Comparison of ENCODE assay signal across 20 cellular contexts in the genomic region with DNA sequence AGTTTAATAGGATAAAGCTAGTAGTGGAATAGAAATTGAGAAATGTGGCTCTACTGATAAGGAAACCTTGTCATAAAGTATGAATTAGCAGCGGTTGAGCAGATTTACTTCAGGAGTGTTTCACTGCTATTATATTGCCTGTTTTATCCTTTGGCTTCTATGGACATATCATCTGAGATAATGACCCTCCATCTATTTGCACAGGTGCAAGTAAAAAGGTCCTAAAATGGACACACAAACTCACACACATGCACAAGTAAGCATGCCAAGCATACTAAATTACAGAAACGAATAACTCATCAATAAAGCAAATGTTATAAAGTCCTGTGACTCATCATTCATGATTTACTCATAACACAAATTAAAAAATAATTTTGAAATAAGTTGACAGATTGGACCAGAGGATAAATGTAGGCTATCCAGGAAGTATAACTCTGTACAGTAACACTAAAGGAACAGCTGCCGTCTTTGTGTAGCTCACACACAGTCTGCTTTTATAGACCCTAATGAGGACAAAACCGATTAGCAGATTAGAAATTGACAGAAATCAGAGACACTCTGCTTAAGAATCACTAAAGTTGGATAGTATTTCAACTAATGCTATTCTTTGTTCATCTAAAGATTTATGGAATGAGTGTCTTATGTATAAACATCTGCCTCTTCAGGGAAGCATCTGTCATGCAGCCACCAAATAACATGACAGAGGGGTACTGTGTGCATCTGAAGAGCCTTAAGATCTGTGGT.
DNase-seq lines count a peak whose midpoint lies in the region; ATAC-seq and TF ChIP-seq lines count a peak whose summit lies in the region.
"Had no signal": no experiment of that assay in that cellular context is flagged by ENCODE, and none has a peak within 500 bp of the region (broad histone marks: within the 10 kb centered on the region; RNA-seq: fewer than 3 reads in every experiment).

No MANE protein-coding gene starts in this region.

- no peaks in the 10 kb centered on the region for H4K20me1 ChIP-seq in PC-3 (ENCODE audit: low read length)

- H3K9ac ChIP-seq in PC-3 (ENCODE audit: low read length): no peak overlapping the region

- H3K4me3 Mint-ChIP-seq in Calu3 (ENCODE audit: low read depth, unreplicated experiment): no peak overlapping the region
- H3K4me3 Mint-ChIP-seq in CD4-positive, alpha-beta memory T cell: no peak overlapping the region
- H3K4me3 Mint-ChIP-seq: activated CD4-positive, alpha-beta memory T cell treated with anti-CD3 and anti-CD28 coated beads, Interleukin-2, amount 10 ng/mL, durations not matched to agents 7 days and 5 days; activated naive CD8-positive, alpha-beta T cell treated with anti-CD3 and anti-CD28 coated beads, Interleukin-2, amount 10 ng/mL, durations not matched to agents 7 days and 5 days; CD8-positive, alpha-beta T cell; neural crest cell; stimulated activated naive CD8-positive, alpha-beta T cell treated with anti-CD3 and anti-CD28 coated beads, Interleukin-15, amount 100 ng/mL, for 72 hours had no signal

- POLR2A ChIA-PET in PC-3 (lab: Charles Lee; ENCODE audit: unreplicated experiment): interaction anchor here (0.6 kb wide), 1 partner anchor 16 kb away, joined by 4 read pairs; no protein-coding TSS in a partner anchor
- POLR2A ChIA-PET in CD4-positive, alpha-beta memory T cell (lab: Charles Lee; ENCODE audit: partially characterized antibody): no interaction called here

- no peak overlapping the region for H3K4me3 ChIP-seq in PC-3 (ENCODE audit: low read length)
- no peak overlapping the region for H3K4me3 ChIP-seq in CD4-positive, alpha-beta memory T cell (ENCODE audit: low read length in 2 of 2)
- H3K4me3 ChIP-seq: cardiac muscle cell, heart right ventricle, vagina had no signal

- no peaks in the 10 kb centered on the region for H3K9me3 ChIP-seq in PC-3 (ENCODE audit: low read length)
- peaks cover 0 to 3% of the 10 kb centered on the region in 2 donors for H3K9me3 ChIP-seq in CD4-positive, alpha-beta memory T cell (ENCODE audit: control insufficient read depth in 1 of 2, low read length in 2 of 2)
- H3K9me3 ChIP-seq: heart right ventricle, vagina had no signal

- H3K4me1 ChIP-seq in PC-3 (ENCODE audit: insufficient read depth, low read length): peaks cover 12% of the 10 kb centered on the region
- no peaks in the 10 kb centered on the region for H3K4me1 ChIP-seq in CD4-positive, alpha-beta memory T cell (ENCODE audit: insufficient read depth, low read length)
- H3K4me1 ChIP-seq: heart right ventricle, vagina had no signal

- no peaks in the 10 kb centered on the region for H3F3A ChIP-seq in PC-3 (ENCODE audit: low read length, unreplicated experiment)

- no peaks in the 10 kb centered on the region for H3K36me3 ChIP-seq in PC-3 (ENCODE audit: low read depth, low read length)
- no peaks in the 10 kb centered on the region for H3K36me3 ChIP-seq in CD4-positive, alpha-beta memory T cell (ENCODE audit: insufficient read depth, low read length)
- H3K36me3 ChIP-seq: cardiac muscle cell, heart right ventricle, vagina had no signal

- ATAC-seq in PC-3: peak; percentile 90
- ATAC-seq: CD8-positive, alpha-beta T cell; heart right ventricle; stimulated activated naive CD8-positive, alpha-beta T cell treated with anti-CD3 and anti-CD28 coated beads, Interleukin-15, amount 100 ng/mL, for 72 hours had no signal

- no peaks in the 10 kb centered on the region for H3K9me2 ChIP-seq in PC-3 (replicated peaks; ENCODE audit: low read length)

- no peak overlapping the region for H2AFZ ChIP-seq in PC-3 (ENCODE audit: low read length)

- H3K36me3 Mint-ChIP-seq in Calu3 (ENCODE audit: insufficient read depth, unreplicated experiment): no peaks in the 10 kb centered on the region
- H3K36me3 Mint-ChIP-seq in CD4-positive, alpha-beta memory T cell: no peaks in the 10 kb centered on the region
- H3K36me3 Mint-ChIP-seq: activated naive CD8-positive, alpha-beta T cell treated with anti-CD3 and anti-CD28 coated beads, Interleukin-2, amount 10 ng/mL, durations not matched to agents 7 days and 5 days; CD8-positive, alpha-beta T cell had no signal

- TF ChIP-seq CTCF in Calu3 (IDR thresholded peaks at IDR 0.05; ENCODE audit: unreplicated experiment) (no peak), PC-3 (conservative IDR thresholded peaks at IDR 0.05; ENCODE audit: low read depth, low read length) (no peak)

- CTCF ChIA-PET in Calu3 (lab: Charles Lee): interaction anchor here (0.5 to 0.7 kb wide), 3 partner anchors 16 to 338 kb away, joined by 3 read pairs; a partner anchor contains a TSS
- CTCF ChIA-PET in PC-3 (lab: Charles Lee): no interaction called here
- CTCF ChIA-PET in CD4-positive, alpha-beta memory T cell (lab: Charles Lee; ENCODE audit: partially characterized antibody): no interaction called here

- no peak for DNase-seq in Calu3
- peak; percentile 93 for DNase-seq in NCI-H1417 treated with DMSO at 0.1 percent for 48 hours (lab: John Stamatoyannopoulos, UW)
- DNase-seq in NCI-H2196 (lab: John Stamatoyannopoulos, UW; ENCODE audit: unreplicated experiment): peak; percentile 72
- DNase-seq in PC-3: peak; percentile 55
- no peak for DNase-seq in islet precursor cell
- no peak for DNase-seq in CD4-positive, alpha-beta memory T cell
- DNase-seq in substantia nigra (lab: John Stamatoyannopoulos, UW): no peak
- DNase-seq in stimulated activated CD4-positive, alpha-beta T cell treated with anti-CD3 and anti-CD28 coated beads, Interleukin-12 subunit alpha, Interleukin-12 subunit beta, amount 100 ng/mL, for 4 hours: no peak
- DNase-seq: activated CD4-positive, alpha-beta memory T cell treated with anti-CD3 and anti-CD28 coated beads, Interleukin-2, amount 10 ng/mL, durations not matched to agents 7 days and 5 days; activated naive CD8-positive, alpha-beta T cell treated with anti-CD3 and anti-CD28 coated beads, Interleukin-2, amount 10 ng/mL, durations not matched to agents 7 days and 5 days; activated T-cell treated with anti-CD3 and anti-CD28 coated beads, Interleukin-2, amount 50 U/mL, for 48 hours; CD8-positive, alpha-beta T cell; effector CD4-positive, alpha-beta T cell; heart right ventricle; Karpas-422; NCI-H526; stimulated activated naive CD8-positive, alpha-beta T cell treated with anti-CD3 and anti-CD28 coated beads, Interleukin-15, amount 100 ng/mL, for 72 hours had no signal

- H3K27me3 Mint-ChIP-seq in Calu3 (ENCODE audit: unreplicated experiment): no peaks in the 10 kb centered on the region
- no peaks in the 10 kb centered on the region for H3K27me3 Mint-ChIP-seq in CD4-positive, alpha-beta memory T cell
- H3K27me3 Mint-ChIP-seq: activated CD4-positive, alpha-beta memory T cell treated with anti-CD3 and anti-CD28 coated beads, Interleukin-2, amount 10 ng/mL, durations not matched to agents 7 days and 5 days; activated naive CD8-positive, alpha-beta T cell treated with anti-CD3 and anti-CD28 coated beads, Interleukin-2, amount 10 ng/mL, durations not matched to agents 7 days and 5 days; stimulated activated naive CD8-positive, alpha-beta T cell treated with anti-CD3 and anti-CD28 coated beads, Interleukin-15, amount 100 ng/mL, for 72 hours had no signal

- H3K4me1 Mint-ChIP-seq in Calu3 (ENCODE audit: low read depth, unreplicated experiment): peaks cover 11% of the 10 kb centered on the region
- no peaks in the 10 kb centered on the region for H3K4me1 Mint-ChIP-seq in CD4-positive, alpha-beta memory T cell
- H3K4me1 Mint-ChIP-seq: activated CD4-positive, alpha-beta memory T cell treated with anti-CD3 and anti-CD28 coated beads, Interleukin-2, amount 10 ng/mL, durations not matched to agents 7 days and 5 days; activated naive CD8-positive, alpha-beta T cell treated with anti-CD3 and anti-CD28 coated beads, Interleukin-2, amount 10 ng/mL, durations not matched to agents 7 days and 5 days; neural crest cell; stimulated activated naive CD8-positive, alpha-beta T cell treated with anti-CD3 and anti-CD28 coated beads, Interleukin-15, amount 100 ng/mL, for 72 hours had no signal

- peak overlapping the region; percentile 11 for H3K27ac Mint-ChIP-seq in Calu3 (ENCODE audit: unreplicated experiment)
- H3K27ac Mint-ChIP-seq in CD4-positive, alpha-beta memory T cell: no peak overlapping the region
- H3K27ac Mint-ChIP-seq: activated CD4-positive, alpha-beta memory T cell treated with anti-CD3 and anti-CD28 coated beads, Interleukin-2, amount 10 ng/mL, durations not matched to agents 7 days and 5 days; activated naive CD8-positive, alpha-beta T cell treated with anti-CD3 and anti-CD28 coated beads, Interleukin-2, amount 10 ng/mL, durations not matched to agents 7 days and 5 days; CD8-positive, alpha-beta T cell had no signal

- intact Hi-C loops in Calu3 (cut with micrococcal nuclease; ENCODE audit: unreplicated experiment): no loop called here
- intact Hi-C loops in PC-3 (cut with micrococcal nuclease): loop anchor here (2.0 kb wide), 1 partner anchor 54 kb away; no protein-coding TSS in a partner anchor
- intact Hi-C loops in CD4-positive, alpha-beta memory T cell (cut with micrococcal nuclease): no loop called here

- H3K27ac ChIP-seq in PC-3 (ENCODE audit: low read length): no peak overlapping the region
- H3K27ac ChIP-seq in CD4-positive, alpha-beta memory T cell (ENCODE audit: low read depth, low read length): no peak overlapping the region
- H3K27ac ChIP-seq in substantia nigra (ENCODE audit: low read depth, low read length, poor library complexity, severe bottlenecking): no peak overlapping the region
- H3K27ac ChIP-seq: cardiac muscle cell, heart right ventricle, vagina had no signal

- peak overlapping the region; percentile 14 for H3K4me2 ChIP-seq in PC-3 (ENCODE audit: low read length)

- no peaks in the 10 kb centered on the region for H3K79me2 ChIP-seq in PC-3 (ENCODE audit: low read length)

- H3K9me3 Mint-ChIP-seq in Calu3 (ENCODE audit: low read depth, unreplicated experiment): peaks cover 6% of the 10 kb centered on the region
- peaks cover 0 to 18% (median 8%) of the 10 kb centered on the region in 8 donors for H3K9me3 Mint-ChIP-seq in CD4-positive, alpha-beta memory T cell
- H3K9me3 Mint-ChIP-seq: activated naive CD8-positive, alpha-beta T cell treated with anti-CD3 and anti-CD28 coated beads, Interleukin-2, amount 10 ng/mL, durations not matched to agents 7 days and 5 days had no signal

- BruUV-seq in Calu3 (replicated peaks; lab: Mats Ljungman, UMichigan) (no TSS peak), PC-3 (replicated peaks; lab: Mats Ljungman, UMichigan) (no TSS peak)

- no peaks in the 10 kb centered on the region for H3K27me3 ChIP-seq in PC-3 (ENCODE audit: low read length)
- no peaks in the 10 kb centered on the region for H3K27me3 ChIP-seq in CD4-positive, alpha-beta memory T cell (ENCODE audit: insufficient read depth, low read length)
- H3K27me3 ChIP-seq: cardiac muscle cell, heart right ventricle, vagina had no signal

Comparison
In these comparisons a context has a peak if more than half of its experiments do, and no peak if none do; other contexts are left out.
1. DNase-seq: peak in NCI-H1417 treated with DMSO at 0.1 percent for 48 hours (single experiment), NCI-H2196 (single experiment) and PC-3 (single experiment); none in Calu3 (single experiment), islet precursor cell (single experiment), CD4-positive, alpha-beta memory T cell (0 of 5), substantia nigra (0 of 49) and stimulated activated CD4-positive, alpha-beta T cell treated with anti-CD3 and anti-CD28 coated beads, Interleukin-12 subunit alpha, Interleukin-12 subunit beta, amount 100 ng/mL, for 4 hours (single experiment).